ENCODE assay signal across 8 cellular contexts in genomic region chr19:49149652-49150105, GRCh38. TPM values are rescaled to one million over a fixed set of nuclear protein-coding genes. Genes with fewer than 3 reads are reported as not detected.
A peak's percentile ranks its signal among the peaks of the same experiment; 100 is the strongest.
DNase-seq lines count a peak whose midpoint lies in the region; ATAC-seq, FAIRE-seq and TF ChIP-seq lines count a peak whose summit lies in the region.

No MANE protein-coding gene starts in this region.

- dilution Hi-C loops in IMR-90 (cut with HindIII; ENCODE audit: low sequenced_read_pairs, unreplicated experiment) (no loop called here), keratinocyte (cut with MboI; ENCODE audit: extremely low pct_ligation_motif_present, low sequenced_read_pairs) (no loop called here)

- peak overlapping the region; percentile 90 for H3K23ac ChIP-seq in IMR-90 (ENCODE audit: low read depth, low read length)

- peak; percentile 65 for ATAC-seq in IMR-90 (ENCODE audit: low read depth)
- ATAC-seq in Panc1: peak; percentile 40
- no peak for ATAC-seq in HG03039 (IDR thresholded peaks at IDR 0.05; ENCODE audit: unreplicated experiment)

- H2BK20ac ChIP-seq in IMR-90 (ENCODE audit: low read depth, low read length): no peak overlapping the region

- H2AK5ac ChIP-seq in IMR-90 (ENCODE audit: low read depth, low read length): peak overlapping the region; percentile 20; the same call in 1 of the 2 replicates

- no peaks in the 10 kb centered on the region for H4K20me1 ChIP-seq in IMR-90 (ENCODE audit: insufficient read depth, low read length)
- H4K20me1 ChIP-seq in keratinocyte (ENCODE audit: control insufficient read depth, extremely low read depth, insufficient read depth, low read length): no peaks in the 10 kb centered on the region

- no peaks in the 10 kb centered on the region for H3K79me2 ChIP-seq in keratinocyte (ENCODE audit: control insufficient read depth, insufficient read depth, low read length)

- peak overlapping the region; percentile 28; the same call in 1 of the 2 replicates for H3K56ac ChIP-seq in IMR-90 (ENCODE audit: extremely low read depth, insufficient read depth, low read length)

- POLR2A ChIA-PET in IMR-90 (lab: Charles Lee; ENCODE audit: unreplicated experiment) (no interaction called here), Panc1 (lab: Charles Lee) (no interaction called here)

- H3K79me1 ChIP-seq in IMR-90 (ENCODE audit: low read depth in 1 of 2, low read length in 2 of 2): 0 out of 4 replicates have a peak, but pooled peaks cover 0 to 7% of the 10 kb centered on the region in 2 experiments

- peak overlapping the region; percentile 53 for H3K9ac ChIP-seq in IMR-90 (ENCODE audit: low read depth, low read length)
- H3K9ac ChIP-seq in keratinocyte (ENCODE audit: control insufficient read depth, extremely low read depth, insufficient read depth, low read length): peak overlapping the region; percentile 85
- peak overlapping the region; percentile 83 to 92 (median 90) for H3K9ac ChIP-seq in skeletal muscle tissue (ENCODE audit: low read depth in 1 of 3, low read length in 3 of 3)

- FAIRE-seq in D721Med (lab: Jason Lieb, UNC): no peak
- FAIRE-seq in keratinocyte (lab: Jason Lieb, UNC): no peak

- peak overlapping the region; percentile 69 for H3K4ac ChIP-seq in IMR-90 (ENCODE audit: low read depth, low read length)

- no peaks in the 10 kb centered on the region for H3K36me3 ChIP-seq in IMR-90 (ENCODE audit: control insufficient read depth, insufficient read depth, low read length)
- H3K36me3 ChIP-seq in Panc1 (ENCODE audit: control insufficient read depth, insufficient read depth, low read length): no peaks in the 10 kb centered on the region; the same call in 1 of the 2 replicates
- H3K36me3 ChIP-seq in keratinocyte (ENCODE audit: control insufficient read depth in 2 of 2, extremely low read depth in 1 of 2, insufficient read depth in 2 of 2, low read length in 2 of 2): no peaks in the 10 kb centered on the region
- peaks cover 0 to 9% (median 0%) of the 10 kb centered on the region in 3 donors for H3K36me3 ChIP-seq in skeletal muscle tissue (ENCODE audit: control insufficient read depth in 3 of 3, insufficient read depth in 3 of 3, low read length in 3 of 3)

- peak overlapping the region; percentile 98 for H2AFZ ChIP-seq in IMR-90 (replicated peaks; ENCODE audit: low read length, poor library complexity)
- H2AFZ ChIP-seq in keratinocyte (ENCODE audit: control insufficient read depth, low read length): peak overlapping the region; percentile 94

- H2BK15ac ChIP-seq in IMR-90 (ENCODE audit: low read depth, low read length): no peak overlapping the region

- H4K8ac ChIP-seq in IMR-90 (ENCODE audit: low read depth in 2 of 2, low read length in 2 of 2): peak overlapping the region in 1 of 2 experiments; percentile 54; a peak in 3 of 4 replicates

- BruUV-seq in IMR-90 (replicated peaks; lab: Mats Ljungman, UMichigan): no TSS peak
- BruUV-seq in Panc1 (replicated peaks; lab: Mats Ljungman, UMichigan): no TSS peak

- CTCF ChIA-PET in IMR-90 (lab: Yijun Ruan, JAX) (interaction anchor here (2.0 kb wide), 1 partner anchor 52 kb away, joined by 6 read pairs; no protein-coding TSS in a partner anchor), Panc1 (lab: Charles Lee) (interaction anchor here (1.4 kb wide), 1 partner anchor 49 kb away, joined by 4 read pairs; no protein-coding TSS in a partner anchor)

- DNase-seq in D721Med (ENCODE audit: insufficient read length, low spot score) (peak; percentile 59), IMR-90 (peak; percentile 83), Panc1 (ENCODE audit: low read depth, low spot score) (no peak), cerebellum (ENCODE audit: low spot score) (peak; percentile 70), keratinocyte (ENCODE audit: low read depth, low spot score) (no peak), 8988T (no peak)

- TF ChIP-seq RAD21 in IMR-90 (IDR thresholded peaks at IDR 0.05; ENCODE audit: low read length): no peak

- peak overlapping the region; percentile 79 for H2AK9ac ChIP-seq in IMR-90 (replicated peaks; ENCODE audit: low read depth, low read length, poor library complexity)

- H3K4me1 ChIP-seq in IMR-90 (ENCODE audit: control insufficient read depth, insufficient read depth, low read length): peaks cover 12% of the 10 kb centered on the region
- no peaks in the 10 kb centered on the region; the same call in 1 of the 2 replicates for H3K4me1 ChIP-seq in Panc1 (ENCODE audit: control insufficient read depth, insufficient read depth, low read length)
- H3K4me1 ChIP-seq in keratinocyte (ENCODE audit: control insufficient read depth, extremely low read depth, insufficient read depth, low read length): peaks cover 22% of the 10 kb centered on the region
- peaks cover 34 to 65% (median 52%) of the 10 kb centered on the region in 3 donors for H3K4me1 ChIP-seq in skeletal muscle tissue (ENCODE audit: control insufficient read depth in 3 of 3, insufficient read depth in 3 of 3, low read length in 3 of 3)

- in situ Hi-C loops in IMR-90 (cut with MboI; ENCODE audit: low sequenced_read_pairs) (no loop called here), Panc1 (cut with HindIII; ENCODE audit: low pct_unique_long_range_greater_than_20kb, low sequenced_read_pairs) (no loop called here)

- H3K18ac ChIP-seq in IMR-90 (ENCODE audit: low read depth, low read length): peak overlapping the region; percentile 5; the same call in 1 of the 2 replicates

- H3K27ac ChIP-seq in IMR-90 (ENCODE audit: insufficient read depth, low read length) (peak overlapping the region; percentile 11; the same call in 1 of the 2 replicates), Panc1 (ENCODE audit: low read length) (peak overlapping the region; percentile 89), keratinocyte (ENCODE audit: control insufficient read depth, insufficient read depth, low read length) (peak overlapping the region; percentile 71), skeletal muscle tissue (ENCODE audit: low read depth, low read length) (peak overlapping the region; percentile 83)

- H3K4me2 ChIP-seq in IMR-90 (ENCODE audit: low read depth, low read length) (peak overlapping the region; percentile 91), keratinocyte (ENCODE audit: control insufficient read depth, extremely low read depth, insufficient read depth, low read depth, low read length) (peak overlapping the region; percentile 99)

- WGBS in IMR-90 (ENCODE audit: extremely low coverage in 2 of 2, insufficient read length in 1 of 2), 2 experiments: 0% methylated on average over 9 of the region's 23 CpGs; no CpG with 5 or more reads in 1 of the 2 experiments

- no peak overlapping the region for H2BK5ac ChIP-seq in IMR-90 (ENCODE audit: low read depth, low read length, poor library complexity, severe bottlenecking)

- H3K4me3 ChIP-seq in IMR-90 (ENCODE audit: insufficient read depth, low read depth, low read length) (peak overlapping the region; percentile 53), Panc1 (ENCODE audit: low read depth in 2 of 2, low read length in 2 of 2) (peak overlapping the region; percentile 78 to 91), keratinocyte (ENCODE audit: control insufficient read depth in 2 of 3, extremely low read depth in 1 of 3, insufficient read depth in 2 of 3, low read depth in 1 of 3, low read length in 3 of 3) (peak overlapping the region; percentile 47 to 94 (median 84)), skeletal muscle tissue (ENCODE audit: low read length in 3 of 3) (peak overlapping the region; percentile 91 to 94 (median 92))

- TF ChIP-seq POLR2A in IMR-90 (IDR thresholded peaks at IDR 0.05; ENCODE audit: low read depth, low read length): no peak

- H3K27me3 ChIP-seq in IMR-90 (ENCODE audit: control insufficient read depth, insufficient read depth, low read length) (no peaks in the 10 kb centered on the region; the same call in 1 of the 2 replicates), Panc1 (ENCODE audit: control insufficient read depth, insufficient read depth, low read length) (no peaks in the 10 kb centered on the region), keratinocyte (ENCODE audit: control insufficient read depth, extremely low read depth, insufficient read depth, low read length) (no peaks in the 10 kb centered on the region), skeletal muscle tissue (ENCODE audit: control insufficient read depth in 3 of 3, insufficient read depth in 3 of 3, low read length in 3 of 3) (no peaks in the 10 kb centered on the region)

- H4K5ac ChIP-seq in IMR-90 (ENCODE audit: low read depth, low read length): 0 out of 2 replicates have a peak overlapping the region, but pooled peaks have one; percentile 3

- H4K91ac ChIP-seq in IMR-90 (ENCODE audit: insufficient read depth, low read depth, low read length): 0 out of 2 replicates have a peak overlapping the region, but pooled peaks have one; percentile 1

- H2BK120ac ChIP-seq in IMR-90 (ENCODE audit: low read depth, low read length): 0 out of 2 replicates have a peak overlapping the region, but pooled peaks have one; percentile 3

- intact Hi-C loops in IMR-90 (cut with micrococcal nuclease): loop anchor here (1.0 kb wide), 1 partner anchor 30 kb away; the partner anchor contains the start of genes C19orf73 and PPFIA3
- intact Hi-C loops in Panc1 (cut with micrococcal nuclease; ENCODE audit: unreplicated experiment): no loop called here

- H3K9me1 ChIP-seq in IMR-90 (ENCODE audit: insufficient read depth, low read length) (no peaks in the 10 kb centered on the region), keratinocyte (ENCODE audit: control insufficient read depth, extremely low read depth, insufficient read depth, low read length) (no peaks in the 10 kb centered on the region)

- peak overlapping the region; percentile 77 for H3K14ac ChIP-seq in IMR-90 (replicated peaks; ENCODE audit: low read depth, low read length)

- H3K9me3 ChIP-seq in IMR-90 (ENCODE audit: control insufficient read depth, insufficient read depth, low read length) (no peaks in the 10 kb centered on the region), Panc1 (ENCODE audit: control insufficient read depth, insufficient read depth, low read depth, low read length) (no peaks in the 10 kb centered on the region), keratinocyte (ENCODE audit: control insufficient read depth, low read depth, low read length) (no peaks in the 10 kb centered on the region), skeletal muscle tissue (ENCODE audit: control insufficient read depth in 3 of 3, low read length in 3 of 3) (no peaks in the 10 kb centered on the region)

- TF ChIP-seq CTCF in D721Med (IDR thresholded peaks at IDR 0.05; ENCODE audit: insufficient read depth, missing control alignments) (no peak), IMR-90 (conservative IDR thresholded peaks at IDR 0.05; ENCODE audit: low read depth, low read length) (no peak), Panc1 (IDR thresholded peaks at IDR 0.05) (no peak), keratinocyte (optimal IDR thresholded peaks at IDR 0.05 in 1 of 3, IDR thresholded peaks at IDR 0.05 in 1 of 3, conservative IDR thresholded peaks at IDR 0.05 in 1 of 3; ENCODE audit: extremely low read depth in 1 of 3, insufficient read depth in 2 of 3, low read length in 3 of 3) (no peak)

RNA-seq across cellular contexts. Expression of gene HRC, which starts 5.5 kb away (rescaled TPM):
- total RNA-seq in IMR-90 (2012; rRNA removed): not detected in 2 replicates
- 0.03 TPM in 1 of 2 replicates, not detected in the other for polyA plus RNA-seq in IMR-90 (2012; rRNA removed)
- polyA plus RNA-seq in IMR-90 (2012; cell fraction: cytosol; rRNA removed): 0.02 TPM in 1 of 2 replicates, not detected in the other
- polyA plus RNA-seq in IMR-90 (2012; cell fraction: nucleus; rRNA removed; ENCODE audit: low replicate concordance): 0.08 and 0.13 TPM in 2 replicates
- total RNA-seq in Panc1 (2021; ENCODE audit: unreplicated experiment): 0.13 TPM
- polyA plus RNA-seq in Panc1 (2012; ENCODE audit: insufficient read length): 0.61 TPM
- total RNA-seq in cerebellum: 0.91 TPM
- 0.03 to 0.08 TPM in 2 of 3 replicates, not detected in the other for polyA plus RNA-seq in keratinocyte
- not detected for polyA plus RNA-seq in keratinocyte (2011; ENCODE audit: low read depth)
- polyA plus RNA-seq in keratinocyte (2011; cell fraction: cytosol; rRNA removed): not detected in 2 replicates
- 0.05 TPM in 2 replicates for polyA plus RNA-seq in keratinocyte (2011; cell fraction: nucleus; rRNA removed)
- polyA plus RNA-seq in keratinocyte (2012; ENCODE audit: low replicate concordance): not detected in 2 replicates
- not detected in 3 replicates for polyA minus RNA-seq in keratinocyte
- polyA minus RNA-seq in keratinocyte (2011; cell fraction: cytosol; rRNA and poly(A)+ RNA removed): not detected
- not detected in 2 replicates for polyA minus RNA-seq in keratinocyte (2011; cell fraction: nucleus; rRNA and poly(A)+ RNA removed)
- total RNA-seq in skeletal muscle tissue: 78.3 TPM

RNA-seq across cellular contexts. Expression of gene TRPM4, which starts 7.9 kb away (rescaled TPM):
- total RNA-seq in IMR-90 (2012; rRNA removed) (1.9 and 2.2 TPM in 2 replicates), Panc1 (2021; ENCODE audit: unreplicated experiment) (19.4 TPM), cerebellum (5.7 TPM), skeletal muscle tissue (5.2 TPM)
- polyA plus RNA-seq in IMR-90 (2012; rRNA removed) (17.4 and 19.7 TPM in 2 replicates), keratinocyte (16.1 to 23.3 TPM (median 16.1 TPM) in 3 replicates)
- polyA plus RNA-seq in IMR-90 (2012; cell fraction: cytosol; rRNA removed): 10.1 and 12.8 TPM in 2 replicates
- 115 and 216 TPM in 2 replicates for polyA plus RNA-seq in IMR-90 (2012; cell fraction: nucleus; rRNA removed; ENCODE audit: low replicate concordance)
- polyA plus RNA-seq in Panc1 (2012; ENCODE audit: insufficient read length): 20.3 TPM
- 11.6 TPM for polyA plus RNA-seq in keratinocyte (2011; ENCODE audit: low read depth)
- 6.4 and 10.4 TPM in 2 replicates for polyA plus RNA-seq in keratinocyte (2011; cell fraction: cytosol; rRNA removed)
- polyA plus RNA-seq in keratinocyte (2011; cell fraction: nucleus; rRNA removed): 82.9 and 106 TPM in 2 replicates
- 26.1 and 28.3 TPM in 2 replicates for polyA plus RNA-seq in keratinocyte (2012; ENCODE audit: low replicate concordance)
- 22.8 to 48.8 TPM (median 33.7 TPM) in 3 replicates for polyA minus RNA-seq in keratinocyte
- 36.6 TPM for polyA minus RNA-seq in keratinocyte (2011; cell fraction: cytosol; rRNA and poly(A)+ RNA removed)
- polyA minus RNA-seq in keratinocyte (2011; cell fraction: nucleus; rRNA and poly(A)+ RNA removed): 74.5 and 74.8 TPM in 2 replicates

RNA-seq across cellular contexts. Expression of gene PPFIA3, which starts 30.3 kb away (rescaled TPM):
- total RNA-seq in IMR-90 (2012; rRNA removed): 0.83 and 0.90 TPM in 2 replicates
- 1.9 and 2.4 TPM in 2 replicates for polyA plus RNA-seq in IMR-90 (2012; rRNA removed)
- 1.5 and 2.9 TPM in 2 replicates for polyA plus RNA-seq in IMR-90 (2012; cell fraction: cytosol; rRNA removed)
- 5.7 and 7.5 TPM in 2 replicates for polyA plus RNA-seq in IMR-90 (2012; cell fraction: nucleus; rRNA removed; ENCODE audit: low replicate concordance)
- total RNA-seq in Panc1 (2021; ENCODE audit: unreplicated experiment): 21.7 TPM
- polyA plus RNA-seq in Panc1 (2012; ENCODE audit: insufficient read length): 22.2 TPM
- total RNA-seq in cerebellum: 32.6 TPM
- 3.0 to 3.4 TPM (median 3.1 TPM) in 3 replicates for polyA plus RNA-seq in keratinocyte
- 5.1 TPM for polyA plus RNA-seq in keratinocyte (2011; ENCODE audit: low read depth)
- 1.5 and 3.2 TPM in 2 replicates for polyA plus RNA-seq in keratinocyte (2011; cell fraction: cytosol; rRNA removed)
- polyA plus RNA-seq in keratinocyte (2011; cell fraction: nucleus; rRNA removed): 5.8 and 7.9 TPM in 2 replicates
- 4.5 and 7.7 TPM in 2 replicates for polyA plus RNA-seq in keratinocyte (2012; ENCODE audit: low replicate concordance)
- polyA minus RNA-seq in keratinocyte: 2.6 to 4.5 TPM (median 3.4 TPM) in 3 replicates
- 6.5 TPM for polyA minus RNA-seq in keratinocyte (2011; cell fraction: cytosol; rRNA and poly(A)+ RNA removed)
- polyA minus RNA-seq in keratinocyte (2011; cell fraction: nucleus; rRNA and poly(A)+ RNA removed): 2.0 and 3.4 TPM in 2 replicates
- 3.1 TPM for total RNA-seq in skeletal muscle tissue

RNA-seq across cellular contexts. Expression of gene C19orf73, which starts 30.7 kb away (rescaled TPM):
- total RNA-seq in IMR-90 (2012; rRNA removed): 0.28 TPM in 1 of 2 replicates, not detected in the other
- 1.2 and 2.0 TPM in 2 replicates for polyA plus RNA-seq in IMR-90 (2012; rRNA removed)
- 2.3 TPM in 2 replicates for polyA plus RNA-seq in IMR-90 (2012; cell fraction: cytosol; rRNA removed)
- polyA plus RNA-seq in IMR-90 (2012; cell fraction: nucleus; rRNA removed; ENCODE audit: low replicate concordance): 0.85 and 0.98 TPM in 2 replicates
- total RNA-seq in Panc1 (2021; ENCODE audit: unreplicated experiment): 1.4 TPM
- polyA plus RNA-seq in Panc1 (2012; ENCODE audit: insufficient read length): 1.4 TPM
- total RNA-seq in cerebellum: 1.5 TPM
- polyA plus RNA-seq in keratinocyte: 0.54 to 0.98 TPM (median 0.71 TPM) in 3 replicates
- polyA plus RNA-seq in keratinocyte (2011; ENCODE audit: low read depth): not detected
- 0.49 and 0.77 TPM in 2 replicates for polyA plus RNA-seq in keratinocyte (2011; cell fraction: cytosol; rRNA removed)
- 0.92 and 0.99 TPM in 2 replicates for polyA plus RNA-seq in keratinocyte (2011; cell fraction: nucleus; rRNA removed)
- polyA plus RNA-seq in keratinocyte (2012; ENCODE audit: low replicate concordance): 0.83 and 1.6 TPM in 2 replicates
- polyA minus RNA-seq in keratinocyte: not detected in 3 replicates
- polyA minus RNA-seq in keratinocyte (2011; cell fraction: cytosol; rRNA and poly(A)+ RNA removed): not detected
- polyA minus RNA-seq in keratinocyte (2011; cell fraction: nucleus; rRNA and poly(A)+ RNA removed): 0.93 TPM in 1 of 2 replicates, not detected in the other
- not detected for total RNA-seq in skeletal muscle tissue

RNA-seq across cellular contexts. Expression of gene LIN7B, which starts 35.5 kb away (rescaled TPM):
- total RNA-seq in IMR-90 (2012; rRNA removed) (2.8 and 3.8 TPM in 2 replicates), Panc1 (2021; ENCODE audit: unreplicated experiment) (6.4 TPM), cerebellum (12.9 TPM), skeletal muscle tissue (18.3 TPM)
- polyA plus RNA-seq in IMR-90 (2012; rRNA removed) (8.0 and 9.9 TPM in 2 replicates), keratinocyte (1.6 to 2.8 TPM (median 1.7 TPM) in 3 replicates)
- polyA plus RNA-seq in IMR-90 (2012; cell fraction: cytosol; rRNA removed): 13.4 and 19.1 TPM in 2 replicates
- polyA plus RNA-seq in IMR-90 (2012; cell fraction: nucleus; rRNA removed; ENCODE audit: low replicate concordance): 14.2 and 30.4 TPM in 2 replicates
- polyA plus RNA-seq in Panc1 (2012; ENCODE audit: insufficient read length): 12.9 TPM
- polyA plus RNA-seq in keratinocyte (2011; ENCODE audit: low read depth): 6.4 TPM
- 0.58 and 0.84 TPM in 2 replicates for polyA plus RNA-seq in keratinocyte (2011; cell fraction: cytosol; rRNA removed)
- polyA plus RNA-seq in keratinocyte (2011; cell fraction: nucleus; rRNA removed): 1.9 and 4.4 TPM in 2 replicates
- 2.6 and 5.2 TPM in 2 replicates for polyA plus RNA-seq in keratinocyte (2012; ENCODE audit: low replicate concordance)
- 1.1 TPM in 1 of 3 replicates, not detected in the others for polyA minus RNA-seq in keratinocyte
- polyA minus RNA-seq in keratinocyte (2011; cell fraction: cytosol; rRNA and poly(A)+ RNA removed): not detected
- polyA minus RNA-seq in keratinocyte (2011; cell fraction: nucleus; rRNA and poly(A)+ RNA removed): not detected in 2 replicates

Comparison
In these comparisons a context has a peak if more than half of its experiments do, and no peak if none do; other contexts are left out.
1. DNase-seq: peak in D721Med (single experiment), IMR-90 (single experiment) and cerebellum (single experiment); none in Panc1 (single experiment), keratinocyte (single experiment) and 8988T (single experiment).
2. H3K27ac ChIP-seq: peak in every context shown above with its lines; median percentile 89 in Panc1; 83 in skeletal muscle tissue; 71 in keratinocyte; 11 in IMR-90.
3. RNA of gene HRC, which starts 5.5 kb away (total RNA-seq): 78.3 TPM in skeletal muscle tissue (single experiment); 0.91 TPM in cerebellum (single experiment), 0.13 TPM in Panc1 (single experiment) and not detected in IMR-90; every median in the first group is over 10 times any median in the second.
4. Peak in every context shown above with its lines, with median percentiles within 50 percentile points of each other: H3K4me3 ChIP-seq and H3K9ac ChIP-seq.